ENCODE assay signal across 35 cellular contexts in the genomic region with DNA sequence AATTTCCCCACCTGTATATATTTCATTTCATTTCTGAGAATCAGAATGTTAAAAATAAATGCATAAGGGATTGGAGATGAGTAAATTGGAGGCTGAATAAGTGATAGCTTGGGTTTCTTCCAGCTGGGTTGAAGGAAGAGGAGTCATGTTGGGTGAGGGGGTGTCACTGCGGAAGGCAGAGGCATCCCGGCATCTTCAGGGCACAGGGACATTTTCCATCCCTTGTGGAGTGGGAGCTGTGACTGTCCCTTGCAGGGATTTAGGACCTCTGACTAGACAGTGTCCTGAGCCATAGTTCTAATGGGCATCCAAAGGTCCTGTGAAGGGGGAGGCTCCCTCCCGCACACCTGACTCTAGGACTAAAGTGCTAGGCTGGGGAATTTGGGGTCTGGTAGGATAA. TPM values are rescaled to one million over a fixed set of nuclear protein-coding genes. Genes with fewer than 3 reads are reported as not detected.
"Had no signal": no experiment of that assay in that cellular context is flagged by ENCODE, and none has a peak within 500 bp of the region (broad histone marks: within the 10 kb centered on the region; RNA-seq: fewer than 3 reads in every experiment).

No MANE protein-coding gene starts in this region.

- H3K9me3 ChIP-seq: MG63 had no signal

- H3K36me3 ChIP-seq: MG63 had no signal

- H3K4me3 ChIP-seq: MG63 had no signal

- H3K27ac ChIP-seq: KMS-11 had no signal

- H3K4me2 ChIP-seq: KMS-11 had no signal

- H3K9ac ChIP-seq: KMS-11 had no signal

- DNase-seq: Kasumi-1, MG63, MM.1S, MV-4-11, NCI-H1048, NCI-H1092, NCI-H1092 treated with DMSO at 0.1 percent for 48 hours, NCI-H1105, NCI-H1105 treated with DMSO at 0.1 percent for 48 hours, NCI-H1417 treated with DMSO at 0.1 percent for 48 hours, NCI-H1436, NCI-H1436 treated with DMSO at 0.1 percent for 48 hours, NCI-H146, NCI-H1694, NCI-H1694 treated with DMSO at 0.1 percent for 48 hours, NCI-H187, NCI-H187 treated with DMSO at 0.1 percent for 48 hours, NCI-H1930, NCI-H2029, NCI-H2029 treated with DMSO at 0.1 percent for 48 hours, NCI-H2081, NCI-H2081 treated with DMSO at 0.1 percent for 48 hours, NCI-H2107, NCI-H2171, NCI-H2171 treated with DMSO at 0.1 percent for 48 hours, NCI-H226, NCI-H345, NCI-H446, NCI-H446 treated with DMSO at 0.1 percent for 48 hours, NCI-H510A, NCI-H510A treated with DMSO at 0.1 percent for 48 hours had no signal

- H3K27me3 ChIP-seq: MG63 had no signal

RNA-seq across cellular contexts. Expression of a gene that starts 2.1 kb away (rescaled TPM):
- total RNA-seq: LHCN-M2, MCF 10A, NCI-H460 had no signal
